ENCODE assay signal across 24 cellular contexts in the genomic region with DNA sequence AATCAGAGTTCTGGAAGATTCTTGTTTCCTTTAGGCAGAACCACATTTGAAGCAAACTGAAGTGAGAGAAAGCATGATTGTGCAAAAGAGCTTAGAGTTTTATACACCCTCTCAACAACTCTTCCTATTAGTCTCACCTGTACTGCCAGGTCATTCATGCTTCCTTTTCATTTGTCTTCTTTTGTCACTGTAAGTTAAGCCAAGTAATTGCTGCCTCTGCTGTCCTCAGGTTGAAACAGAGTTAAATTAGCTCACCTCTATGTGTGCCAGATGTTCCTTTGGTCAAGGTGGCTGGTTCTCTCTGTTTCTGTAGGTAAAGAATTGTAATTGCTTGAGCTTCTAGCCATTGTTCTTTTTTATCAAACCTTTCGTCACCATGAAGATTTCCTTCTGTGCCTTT. TPM values are rescaled to one million over a fixed set of nuclear protein-coding genes. Genes with fewer than 3 reads are reported as not detected.
"Had no signal": no experiment of that assay in that cellular context is flagged by ENCODE, and none has a peak within 500 bp of the region (broad histone marks: within the 10 kb centered on the region; RNA-seq: fewer than 3 reads in every experiment).

No MANE protein-coding gene starts in this region.

- H3K4me1 Mint-ChIP-seq: activated CD4-positive, alpha-beta memory T cell treated with anti-CD3 and anti-CD28 coated beads, Interleukin-2, amount 10 ng/mL, durations not matched to agents 7 days and 5 days; activated CD4-positive, alpha-beta T cell treated with anti-CD3 and anti-CD28 coated beads for 36 hours; activated naive CD4-positive, alpha-beta T cell treated with anti-CD3 and anti-CD28 coated beads, Interleukin-2, amount 10 ng/mL, durations not matched to agents 7 days and 5 days; activated naive CD8-positive, alpha-beta T cell treated with anti-CD3 and anti-CD28 coated beads for 36 hours; activated T-helper 17 cell treated with anti-CD3 and anti-CD28 coated beads, Interleukin-2, amount 50 U/mL, for 72 hours had no signal

- H3K4me3 Mint-ChIP-seq: activated CD4-positive, alpha-beta memory T cell treated with anti-CD3 and anti-CD28 coated beads, Interleukin-2, amount 10 ng/mL, durations not matched to agents 7 days and 5 days; activated CD4-positive, alpha-beta T cell treated with anti-CD3 and anti-CD28 coated beads for 36 hours; activated naive CD4-positive, alpha-beta T cell treated with anti-CD3 and anti-CD28 coated beads, Interleukin-2, amount 10 ng/mL, durations not matched to agents 7 days and 5 days; activated naive CD8-positive, alpha-beta T cell treated with anti-CD3 and anti-CD28 coated beads for 36 hours; activated T-helper 17 cell treated with anti-CD3 and anti-CD28 coated beads, Interleukin-2, amount 50 U/mL, for 72 hours had no signal

- ATAC-seq: activated CD4-positive, alpha-beta T cell treated with anti-CD3 and anti-CD28 coated beads for 36 hours; activated T-helper 17 cell treated with anti-CD3 and anti-CD28 coated beads, Interleukin-2, amount 50 U/mL, for 72 hours had no signal

- H3K27ac Mint-ChIP-seq: activated CD4-positive, alpha-beta memory T cell treated with anti-CD3 and anti-CD28 coated beads, Interleukin-2, amount 10 ng/mL, durations not matched to agents 7 days and 5 days; activated CD4-positive, alpha-beta T cell treated with anti-CD3 and anti-CD28 coated beads for 36 hours; activated naive CD4-positive, alpha-beta T cell treated with anti-CD3 and anti-CD28 coated beads, Interleukin-2, amount 10 ng/mL, durations not matched to agents 7 days and 5 days; activated naive CD8-positive, alpha-beta T cell treated with anti-CD3 and anti-CD28 coated beads for 36 hours; activated T-helper 17 cell treated with anti-CD3 and anti-CD28 coated beads, Interleukin-2, amount 50 U/mL, for 72 hours had no signal

- DNase-seq: activated CD4-positive, alpha-beta memory T cell treated with anti-CD3 and anti-CD28 coated beads, Interleukin-2, amount 10 ng/mL, durations not matched to agents 7 days and 5 days; activated CD4-positive, alpha-beta T cell treated with anti-CD3 and anti-CD28 coated beads for 36 hours; activated CD4-positive, alpha-beta T cell treated with anti-CD3 and anti-CD28 coated beads, Interleukin-2, amount 50 U/mL, for 1 hour; activated gamma-delta T cell treated with Interleukin-2 at 50 U/mL for 16 hours; activated naive CD4-positive, alpha-beta T cell treated with anti-CD3 and anti-CD28 coated beads, Interleukin-2, amount 10 ng/mL, durations not matched to agents 7 days and 5 days; activated naive CD8-positive, alpha-beta T cell treated with anti-CD3 and anti-CD28 coated beads for 36 hours; activated T-cell treated with anti-CD3 and anti-CD28 coated beads for 4 hours; activated T-cell treated with anti-CD3 and anti-CD28 coated beads, Interleukin-2, amount 50 U/mL, for 48 hours; brain microvascular endothelial cell; MG63; NCI-H1105; NCI-H146; NCI-H187 treated with DMSO at 0.1 percent for 48 hours; NCI-H2081 treated with DMSO at 0.1 percent for 48 hours; NCI-H2171 treated with DMSO at 0.1 percent for 48 hours; NCI-H226; NCI-H524; NCI-H82; Peyer's patch; Right ventricle myocardium superior; SJCRH30; SK-N-SH; T-helper 1 cell had no signal

- H3K27me3 Mint-ChIP-seq: activated CD4-positive, alpha-beta memory T cell treated with anti-CD3 and anti-CD28 coated beads, Interleukin-2, amount 10 ng/mL, durations not matched to agents 7 days and 5 days; activated CD4-positive, alpha-beta T cell treated with anti-CD3 and anti-CD28 coated beads for 36 hours; activated naive CD4-positive, alpha-beta T cell treated with anti-CD3 and anti-CD28 coated beads, Interleukin-2, amount 10 ng/mL, durations not matched to agents 7 days and 5 days; activated naive CD8-positive, alpha-beta T cell treated with anti-CD3 and anti-CD28 coated beads for 36 hours; activated T-helper 17 cell treated with anti-CD3 and anti-CD28 coated beads, Interleukin-2, amount 50 U/mL, for 72 hours had no signal

- H3K36me3 Mint-ChIP-seq: activated naive CD4-positive, alpha-beta T cell treated with anti-CD3 and anti-CD28 coated beads, Interleukin-2, amount 10 ng/mL, durations not matched to agents 7 days and 5 days; activated naive CD8-positive, alpha-beta T cell treated with anti-CD3 and anti-CD28 coated beads for 36 hours had no signal

- H3K9me3 Mint-ChIP-seq: activated CD4-positive, alpha-beta memory T cell treated with anti-CD3 and anti-CD28 coated beads, Interleukin-2, amount 10 ng/mL, durations not matched to agents 7 days and 5 days; activated naive CD4-positive, alpha-beta T cell treated with anti-CD3 and anti-CD28 coated beads, Interleukin-2, amount 10 ng/mL, durations not matched to agents 7 days and 5 days; activated naive CD8-positive, alpha-beta T cell treated with anti-CD3 and anti-CD28 coated beads for 36 hours; activated T-helper 17 cell treated with anti-CD3 and anti-CD28 coated beads, Interleukin-2, amount 50 U/mL, for 72 hours had no signal

RNA-seq across cellular contexts. Expression of gene HPGD, which starts 41.1 kb away (rescaled TPM):
- total RNA-seq: SJCRH30 had no signal
